Comparison of ENCODE assay signal across 30 cellular contexts in genomic region chr13:112455476-112456059, GRCh38.
"Had no signal": no experiment of that assay in that cellular context is flagged by ENCODE, and none has a peak within 500 bp of the region (broad histone marks: within the 10 kb centered on the region; RNA-seq: fewer than 3 reads in every experiment).

No MANE protein-coding gene starts in this region.

- DNase-seq: activated CD4-positive, alpha-beta T cell treated with anti-CD3 and anti-CD28 coated beads, Interleukin-2, amount 50 U/mL, for 1 hour; activated CD4-positive, CD25-positive, alpha-beta regulatory T cell treated with anti-CD3 and anti-CD28 coated beads, Interleukin-2, amount 50 U/mL, for 72 hours; activated naive CD4-positive, alpha-beta T cell treated with anti-CD3 and anti-CD28 coated beads for 36 hours; activated naive CD8-positive, alpha-beta T cell treated with anti-CD3 and anti-CD28 coated beads for 36 hours; activated T-cell treated with anti-CD3 and anti-CD28 coated beads, Interleukin-2, amount 50 U/mL, for 72 hours; aorta; body of pancreas; cerebellar nuclear complex; colonic mucosa; effector memory CD8-positive, alpha-beta T cell; foreskin keratinocyte; heart right ventricle; lower lobe of right lung; mesendoderm; mucosa of descending colon; nephron progenitor cell; SK-N-SH; stimulated activated CD4-positive, alpha-beta T cell treated with anti-CD3 and anti-CD28 coated beads, Interleukin-15, amount 100 ng/mL, for 24 hours; stimulated activated CD4-positive, alpha-beta T cell treated with anti-CD3 and anti-CD28 coated beads, Interleukin-2, amount 100 ng/mL, for 24 hours; stimulated activated naive B cell treated with anti-CD40 and anti-IgM and Interleukin-4, amounts not matched to agents 10 μg/mL and 1 μg/mL and 100 μg/mL, for 72 hours; SW 1271; T-helper 9 cell; thyroid gland had no signal

- H3K4me3 Mint-ChIP-seq: activated naive CD4-positive, alpha-beta T cell treated with anti-CD3 and anti-CD28 coated beads for 36 hours; activated naive CD8-positive, alpha-beta T cell treated with anti-CD3 and anti-CD28 coated beads for 36 hours; activated T-cell treated with anti-CD3 and anti-CD28 coated beads, Interleukin-2, amount 50 U/mL, for 72 hours; effector memory CD8-positive, alpha-beta T cell; nephron progenitor cell; stimulated activated naive B cell treated with anti-CD40 and anti-IgM and Interleukin-4, amounts not matched to agents 10 μg/mL and 1 μg/mL and 100 μg/mL, for 72 hours; T-helper 1 cell treated with Interleukin-12 subunit alpha and Interleukin-12 subunit beta and Interleukin-4 antibody, amounts not matched to agents 30 μg/mL and 1 μg/mL, for 36 hours had no signal

- H3K4me1 ChIP-seq: adrenal gland, colonic mucosa, foreskin keratinocyte, heart right ventricle, left lung, lower lobe of right lung, right atrium auricular region, thyroid gland, upper lobe of left lung had no signal

- H3K4me1 Mint-ChIP-seq: activated naive CD8-positive, alpha-beta T cell treated with anti-CD3 and anti-CD28 coated beads for 36 hours had no signal

- H3K4me2 ChIP-seq: SK-N-SH had no signal

- H3K4me3 ChIP-seq: adrenal gland, body of pancreas, colonic mucosa, heart right ventricle, left lung, lower lobe of right lung, mucosa of descending colon, pancreas, right atrium auricular region, stomach, thyroid gland, upper lobe of left lung had no signal

- H3K27me3 ChIP-seq: adrenal gland, body of pancreas, colonic mucosa, foreskin keratinocyte, pancreas, right atrium auricular region, thyroid gland, upper lobe of left lung had no signal

- H3K27ac ChIP-seq: adrenal gland, body of pancreas, colonic mucosa, foreskin keratinocyte, heart right ventricle, left lung, lower lobe of right lung, pancreas, right atrium auricular region, stomach, thyroid gland, upper lobe of left lung had no signal

- H3K9me3 ChIP-seq: adrenal gland, body of pancreas, colonic mucosa, lower lobe of right lung, mucosa of descending colon, pancreas, SK-N-SH, thyroid gland, upper lobe of left lung had no signal

- H3K9ac ChIP-seq: SK-N-SH had no signal

- H3K36me3 Mint-ChIP-seq: activated naive CD8-positive, alpha-beta T cell treated with anti-CD3 and anti-CD28 coated beads for 36 hours had no signal

- H3K36me3 ChIP-seq: adrenal gland, colonic mucosa, heart right ventricle, left lung, lower lobe of right lung, pancreas, right atrium auricular region, stomach, thyroid gland, upper lobe of left lung had no signal

- H3K9me3 Mint-ChIP-seq: activated naive CD8-positive, alpha-beta T cell treated with anti-CD3 and anti-CD28 coated beads for 36 hours; T-helper 1 cell treated with Interleukin-12 subunit alpha and Interleukin-12 subunit beta and Interleukin-4 antibody, amounts not matched to agents 30 μg/mL and 1 μg/mL, for 36 hours had no signal

- H3K27ac Mint-ChIP-seq: activated naive CD4-positive, alpha-beta T cell treated with anti-CD3 and anti-CD28 coated beads for 36 hours; activated naive CD8-positive, alpha-beta T cell treated with anti-CD3 and anti-CD28 coated beads for 36 hours; activated T-cell treated with anti-CD3 and anti-CD28 coated beads, Interleukin-2, amount 50 U/mL, for 72 hours; nephron progenitor cell; stimulated activated naive B cell treated with anti-CD40 and anti-IgM and Interleukin-4, amounts not matched to agents 10 μg/mL and 1 μg/mL and 100 μg/mL, for 72 hours; T-helper 1 cell treated with Interleukin-12 subunit alpha and Interleukin-12 subunit beta and Interleukin-4 antibody, amounts not matched to agents 30 μg/mL and 1 μg/mL, for 36 hours had no signal
